41 cellular contexts compared by ENCODE assay signal in genomic region chr16:65790768-65791167, GRCh38.
"Had no signal": no experiment of that assay in that cellular context is flagged by ENCODE, and none has a peak within 500 bp of the region (broad histone marks: within the 10 kb centered on the region; RNA-seq: fewer than 3 reads in every experiment).

No MANE protein-coding gene starts in this region.

- H3K9me3 Mint-ChIP-seq: activated naive CD4-positive, alpha-beta T cell treated with anti-CD3 and anti-CD28 coated beads for 36 hours; activated naive CD4-positive, alpha-beta T cell treated with anti-CD3 and anti-CD28 coated beads, Interleukin-2, amount 10 ng/mL, durations not matched to agents 7 days and 5 days; activated naive CD4-positive, alpha-beta T cell treated with anti-CD3 and anti-CD28 coated beads, Interleukin-2, amount 50 U/mL, for 24 hours; activated naive CD8-positive, alpha-beta T cell treated with anti-CD3 and anti-CD28 coated beads for 36 hours; activated naive CD8-positive, alpha-beta T cell treated with anti-CD3 and anti-CD28 coated beads, Interleukin-2, amount 10 ng/mL, durations not matched to agents 7 days and 5 days; activated naive CD8-positive, alpha-beta T cell treated with anti-CD3 and anti-CD28 coated beads, Interleukin-2, amount 50 U/mL, for 24 hours; activated T-cell treated with anti-CD3 and anti-CD28 coated beads, Interleukin-2, amount 50 U/mL, for 24 hours; activated T-cell treated with anti-CD3 and anti-CD28 coated beads, Interleukin-2, amount 50 U/mL, for 72 hours; activated T-helper 1 cell treated with anti-CD3 and anti-CD28 coated beads, Interleukin-12 subunit alpha, Interleukin-12 subunit beta, Interleukin-2, Interleukin-4 antibody, amounts not matched to agents 30 ng/mL and 10 ng/mL and 1 ng/mL, durations not matched to agents 14 hours and 24 hours and 36 hours; brain had no signal

- H3K27me3 Mint-ChIP-seq: activated naive CD4-positive, alpha-beta T cell treated with anti-CD3 and anti-CD28 coated beads, Interleukin-2, amount 10 ng/mL, durations not matched to agents 7 days and 5 days; activated naive CD4-positive, alpha-beta T cell treated with anti-CD3 and anti-CD28 coated beads, Interleukin-2, amount 50 U/mL, for 24 hours; activated naive CD8-positive, alpha-beta T cell; activated naive CD8-positive, alpha-beta T cell treated with anti-CD3 and anti-CD28 coated beads for 36 hours; activated naive CD8-positive, alpha-beta T cell treated with anti-CD3 and anti-CD28 coated beads, Interleukin-2, amount 10 ng/mL, durations not matched to agents 7 days and 5 days; activated naive CD8-positive, alpha-beta T cell treated with anti-CD3 and anti-CD28 coated beads, Interleukin-2, amount 50 U/mL, for 24 hours; activated T-cell treated with anti-CD3 and anti-CD28 coated beads, Interleukin-2, amount 50 U/mL, for 24 hours; activated T-helper 17 cell treated with anti-CD3 and anti-CD28 coated beads, Interleukin-2, amount 50 U/mL, for 72 hours; central memory CD8-positive, alpha-beta T cell had no signal

- H3K4me3 Mint-ChIP-seq: activated naive CD4-positive, alpha-beta T cell treated with anti-CD3 and anti-CD28 coated beads for 36 hours; activated naive CD4-positive, alpha-beta T cell treated with anti-CD3 and anti-CD28 coated beads, Interleukin-2, amount 10 ng/mL, durations not matched to agents 7 days and 5 days; activated naive CD4-positive, alpha-beta T cell treated with anti-CD3 and anti-CD28 coated beads, Interleukin-2, amount 50 U/mL, for 24 hours; activated naive CD8-positive, alpha-beta T cell; activated naive CD8-positive, alpha-beta T cell treated with anti-CD3 and anti-CD28 coated beads for 36 hours; activated naive CD8-positive, alpha-beta T cell treated with anti-CD3 and anti-CD28 coated beads, Interleukin-2, amount 10 ng/mL, durations not matched to agents 7 days and 5 days; activated naive CD8-positive, alpha-beta T cell treated with anti-CD3 and anti-CD28 coated beads, Interleukin-2, amount 50 U/mL, for 24 hours; activated T-cell treated with anti-CD3 and anti-CD28 coated beads, Interleukin-2, amount 50 U/mL, for 24 hours; activated T-cell treated with anti-CD3 and anti-CD28 coated beads, Interleukin-2, amount 50 U/mL, for 4 hours; activated T-cell treated with anti-CD3 and anti-CD28 coated beads, Interleukin-2, amount 50 U/mL, for 72 hours; activated T-helper 1 cell treated with anti-CD3 and anti-CD28 coated beads, Interleukin-12 subunit alpha, Interleukin-12 subunit beta, Interleukin-2, Interleukin-4 antibody, amounts not matched to agents 30 ng/mL and 10 ng/mL and 1 ng/mL, durations not matched to agents 14 hours and 24 hours and 36 hours; activated T-helper 17 cell treated with anti-CD3 and anti-CD28 coated beads, Interleukin-2, amount 50 U/mL, for 72 hours; brain; central memory CD8-positive, alpha-beta T cell had no signal

- H3K36me3 ChIP-seq: adrenal gland, ascending aorta, brain microvascular endothelial cell, breast epithelium, cardiac muscle cell had no signal

- H3K27me3 ChIP-seq: adrenal gland, ascending aorta, body of pancreas, brain microvascular endothelial cell, breast epithelium, cardiac muscle cell had no signal

- H3K4me1 Mint-ChIP-seq: activated naive CD4-positive, alpha-beta T cell treated with anti-CD3 and anti-CD28 coated beads, Interleukin-2, amount 10 ng/mL, durations not matched to agents 7 days and 5 days; activated naive CD4-positive, alpha-beta T cell treated with anti-CD3 and anti-CD28 coated beads, Interleukin-2, amount 50 U/mL, for 24 hours; activated naive CD8-positive, alpha-beta T cell treated with anti-CD3 and anti-CD28 coated beads for 36 hours; activated naive CD8-positive, alpha-beta T cell treated with anti-CD3 and anti-CD28 coated beads, Interleukin-2, amount 10 ng/mL, durations not matched to agents 7 days and 5 days; activated naive CD8-positive, alpha-beta T cell treated with anti-CD3 and anti-CD28 coated beads, Interleukin-2, amount 50 U/mL, for 24 hours; activated T-helper 17 cell treated with anti-CD3 and anti-CD28 coated beads, Interleukin-2, amount 50 U/mL, for 72 hours; central memory CD8-positive, alpha-beta T cell had no signal

- H3K36me3 Mint-ChIP-seq: activated naive CD4-positive, alpha-beta T cell treated with anti-CD3 and anti-CD28 coated beads, Interleukin-2, amount 10 ng/mL, durations not matched to agents 7 days and 5 days; activated naive CD4-positive, alpha-beta T cell treated with anti-CD3 and anti-CD28 coated beads, Interleukin-2, amount 50 U/mL, for 24 hours; activated naive CD4-positive, alpha-beta T cell treated with anti-CD3 and anti-CD28 coated beads, Interleukin-2, amount 50 U/mL, for 72 hours; activated naive CD8-positive, alpha-beta T cell; activated naive CD8-positive, alpha-beta T cell treated with anti-CD3 and anti-CD28 coated beads for 36 hours; activated naive CD8-positive, alpha-beta T cell treated with anti-CD3 and anti-CD28 coated beads, Interleukin-2, amount 10 ng/mL, durations not matched to agents 7 days and 5 days; brain had no signal

- H3K27ac Mint-ChIP-seq: activated naive CD4-positive, alpha-beta T cell treated with anti-CD3 and anti-CD28 coated beads for 36 hours; activated naive CD4-positive, alpha-beta T cell treated with anti-CD3 and anti-CD28 coated beads, Interleukin-2, amount 10 ng/mL, durations not matched to agents 7 days and 5 days; activated naive CD4-positive, alpha-beta T cell treated with anti-CD3 and anti-CD28 coated beads, Interleukin-2, amount 50 U/mL, for 24 hours; activated naive CD4-positive, alpha-beta T cell treated with anti-CD3 and anti-CD28 coated beads, Interleukin-2, amount 50 U/mL, for 72 hours; activated naive CD8-positive, alpha-beta T cell; activated naive CD8-positive, alpha-beta T cell treated with anti-CD3 and anti-CD28 coated beads for 36 hours; activated naive CD8-positive, alpha-beta T cell treated with anti-CD3 and anti-CD28 coated beads, Interleukin-2, amount 10 ng/mL, durations not matched to agents 7 days and 5 days; activated naive CD8-positive, alpha-beta T cell treated with anti-CD3 and anti-CD28 coated beads, Interleukin-2, amount 50 U/mL, for 24 hours; activated T-cell treated with anti-CD3 and anti-CD28 coated beads, Interleukin-2, amount 50 U/mL, for 24 hours; activated T-cell treated with anti-CD3 and anti-CD28 coated beads, Interleukin-2, amount 50 U/mL, for 72 hours; activated T-helper 1 cell treated with anti-CD3 and anti-CD28 coated beads, Interleukin-12 subunit alpha, Interleukin-12 subunit beta, Interleukin-2, Interleukin-4 antibody, amounts not matched to agents 30 ng/mL and 10 ng/mL and 1 ng/mL, durations not matched to agents 14 hours and 24 hours and 36 hours; activated T-helper 17 cell treated with anti-CD3 and anti-CD28 coated beads, Interleukin-2, amount 50 U/mL, for 72 hours; activated T-helper 2 cell treated with anti-CD3 and anti-CD28 coated beads, Interferon-gamma antibody, Interleukin-2, Interleukin-4, amounts not matched to agents 10 μg/mL and 5 μg/mL and 100 μg/mL, durations not matched to agents 14 hours and 24 hours and 36 hours; brain had no signal

- H3K4me3 ChIP-seq: adrenal gland, ascending aorta, body of pancreas, breast epithelium, cardiac muscle cell had no signal

- H3K9me3 ChIP-seq: adrenal gland, ascending aorta, body of pancreas, breast epithelium had no signal

- ATAC-seq: activated naive CD4-positive, alpha-beta T cell treated with anti-CD3 and anti-CD28 coated beads, Interleukin-2, amount 50 U/mL, for 72 hours; activated naive CD8-positive, alpha-beta T cell treated with anti-CD3 and anti-CD28 coated beads, Interleukin-2, amount 50 U/mL, for 24 hours; activated T-cell treated with anti-CD3 and anti-CD28 coated beads, Interleukin-2, amount 50 U/mL, for 4 hours; activated T-cell treated with anti-CD3 and anti-CD28 coated beads, Interleukin-2, amount 50 U/mL, for 72 hours; activated T-helper 17 cell treated with anti-CD3 and anti-CD28 coated beads, Interleukin-2, amount 50 U/mL, for 72 hours; body of pancreas had no signal

- DNase-seq: activated effector memory CD4-positive, alpha-beta T cell treated with anti-CD3 and anti-CD28 coated beads, Interleukin-2, amount 50 U/mL, for 16 hours; activated effector memory CD4-positive, alpha-beta T cell treated with Interleukin-2 at 50 U/mL for 16 hours; activated gamma-delta T cell; activated gamma-delta T cell treated with Interleukin-2 at 50 U/mL for 16 hours; activated naive CD4-positive, alpha-beta T cell; activated naive CD4-positive, alpha-beta T cell treated with anti-CD3 and anti-CD28 coated beads for 36 hours; activated naive CD4-positive, alpha-beta T cell treated with anti-CD3 and anti-CD28 coated beads, Interleukin-2, amount 10 ng/mL, durations not matched to agents 7 days and 5 days; activated naive CD4-positive, alpha-beta T cell treated with anti-CD3 and anti-CD28 coated beads, Interleukin-2, amount 50 U/mL, for 16 hours; activated naive CD4-positive, alpha-beta T cell treated with Interleukin-2 at 50 U/mL for 16 hours; activated naive CD8-positive, alpha-beta T cell treated with anti-CD3 and anti-CD28 coated beads for 36 hours; activated naive CD8-positive, alpha-beta T cell treated with anti-CD3 and anti-CD28 coated beads, Interleukin-2, amount 10 ng/mL, durations not matched to agents 7 days and 5 days; activated naive CD8-positive, alpha-beta T cell treated with anti-CD3 and anti-CD28 coated beads, Interleukin-2, amount 50 U/mL, for 24 hours; activated T-cell treated with anti-CD3 and anti-CD28 coated beads for 4 hours; activated T-cell treated with anti-CD3 and anti-CD28 coated beads, Interleukin-2, amount 50 U/mL, for 1 hour; activated T-cell treated with anti-CD3 and anti-CD28 coated beads, Interleukin-2, amount 50 U/mL, for 24 hours; activated T-cell treated with anti-CD3 and anti-CD28 coated beads, Interleukin-2, amount 50 U/mL, for 4 hours; activated T-cell treated with anti-CD3 and anti-CD28 coated beads, Interleukin-2, amount 50 U/mL, for 48 hours; activated T-cell treated with anti-CD3 and anti-CD28 coated beads, Interleukin-2, amount 50 U/mL, for 72 hours; adrenal gland; amniotic stem cell; amygdala; anterior cingulate cortex; aorta; body of pancreas; brain microvascular endothelial cell; caudate nucleus; central memory CD4-positive, alpha-beta T cell; cerebellar nuclear complex had no signal

- FAIRE-seq: astrocyte, bronchial epithelial cell had no signal

- H3K4me1 ChIP-seq: adrenal gland, ascending aorta, body of pancreas, breast epithelium had no signal

- H3K27ac ChIP-seq: adrenal gland, ascending aorta, body of pancreas, brain microvascular endothelial cell, breast epithelium, cardiac muscle cell had no signal
